In genomic region chr4:47597696-47598095, GRCh38 we compare ENCODE assay signal across 29 cellular contexts.
"Had no signal": no experiment of that assay in that cellular context is flagged by ENCODE, and none has a peak within 500 bp of the region (broad histone marks: within the 10 kb centered on the region; RNA-seq: fewer than 3 reads in every experiment).

No MANE protein-coding gene starts in this region.

- H3K4me1 Mint-ChIP-seq: naive thymus-derived CD4-positive, alpha-beta T cell had no signal

- H2AFZ ChIP-seq: hepatocyte had no signal

- H3K36me3 ChIP-seq: pancreas, prostate gland, uterus had no signal

- H3K36me3 Mint-ChIP-seq: natural killer cell treated with Interleukin-12 subunit alpha and Interleukin-12 subunit beta and Interleukin-15 and Interleukin-18, amount 100 ng/mL, for 72 hours had no signal

- H3K27me3 Mint-ChIP-seq: natural killer cell treated with Interleukin-12 subunit alpha and Interleukin-12 subunit beta and Interleukin-15 and Interleukin-18, amount 100 ng/mL, for 72 hours; stimulated activated naive CD8-positive, alpha-beta T cell treated with anti-CD3 and anti-CD28 coated beads, Interleukin-15, Interleukin-2, amounts not matched to agents 100 ng/mL and 50 ng/mL, for 24 hours; type B pancreatic cell had no signal

- H3K79me2 ChIP-seq: hepatocyte had no signal

- H3K27ac ChIP-seq: hepatocyte, left lung, lower lobe of right lung, pancreas, prostate gland, skin epidermis, suprapubic skin, tibial nerve, uterus had no signal

- H3K4me3 Mint-ChIP-seq: naive thymus-derived CD4-positive, alpha-beta T cell; natural killer cell treated with Interleukin-12 subunit alpha and Interleukin-12 subunit beta and Interleukin-15 and Interleukin-18, amount 100 ng/mL, for 72 hours; stimulated activated naive CD8-positive, alpha-beta T cell treated with anti-CD3 and anti-CD28 coated beads, Interleukin-15, Interleukin-2, amounts not matched to agents 100 ng/mL and 50 ng/mL, for 24 hours; type B pancreatic cell had no signal

- H3K27me3 ChIP-seq: hepatocyte, left lung, pancreas, suprapubic skin, tibial nerve, uterus had no signal

- ATAC-seq: left lung; lower lobe of right lung; mucosa of descending colon; naive thymus-derived CD4-positive, alpha-beta T cell; natural killer cell treated with Interleukin-12 subunit alpha and Interleukin-12 subunit beta and Interleukin-15 and Interleukin-18, amount 100 ng/mL, for 72 hours; pancreas; sciatic nerve had no signal

- H3K4me2 ChIP-seq: hepatocyte had no signal

- H3K4me3 ChIP-seq: hepatocyte, left lung, lower lobe of right lung, mucosa of descending colon, pancreas, prostate gland, skin epidermis, suprapubic skin, tibial nerve, uterus had no signal

- H3K9me3 ChIP-seq: left lung, lower lobe of right lung, mucosa of descending colon, pancreas, prostate gland, suprapubic skin, uterus had no signal

- DNase-seq: islet precursor cell; kidney glomerular epithelial cell; left cardiac atrium; left lung; lower lobe of right lung; mesendoderm; midbrain; mucosa of descending colon; naive thymus-derived CD4-positive, alpha-beta T cell; nucleus accumbens; pancreas; posterior cingulate gyrus; retina; right cardiac atrium; stimulated activated CD4-positive, alpha-beta T cell treated with anti-CD3 and anti-CD28 coated beads, Interleukin-12 subunit alpha, Interleukin-12 subunit beta, amount 100 ng/mL, for 4 hours; stimulated activated CD4-positive, alpha-beta T cell treated with anti-CD3 and anti-CD28 coated beads, Interleukin-15, amount 100 ng/mL, for 24 hours; stimulated activated CD4-positive, alpha-beta T cell treated with anti-CD3 and anti-CD28 coated beads, Interleukin-2, amount 100 ng/mL, for 24 hours; stimulated activated CD4-positive, alpha-beta T cell treated with anti-CD3 and anti-CD28 coated beads, Interleukin-4, amount 100 ng/mL, for 1 hour; stimulated activated naive CD4-positive, alpha-beta T cell; uterus had no signal

- H3K4me1 ChIP-seq: left lung, lower lobe of right lung, pancreas, prostate gland, suprapubic skin, tibial nerve, uterus had no signal

- H3K27ac Mint-ChIP-seq: naive thymus-derived CD4-positive, alpha-beta T cell; natural killer cell treated with Interleukin-12 subunit alpha and Interleukin-12 subunit beta and Interleukin-15 and Interleukin-18, amount 100 ng/mL, for 72 hours; stimulated activated naive CD8-positive, alpha-beta T cell treated with anti-CD3 and anti-CD28 coated beads, Interleukin-15, Interleukin-2, amounts not matched to agents 100 ng/mL and 50 ng/mL, for 24 hours; type B pancreatic cell had no signal

- FAIRE-seq: pancreas had no signal

- H3K9me3 Mint-ChIP-seq: naive thymus-derived CD4-positive, alpha-beta T cell; natural killer cell treated with Interleukin-12 subunit alpha and Interleukin-12 subunit beta and Interleukin-15 and Interleukin-18, amount 100 ng/mL, for 72 hours; stimulated activated naive CD8-positive, alpha-beta T cell treated with anti-CD3 and anti-CD28 coated beads, Interleukin-15, Interleukin-2, amounts not matched to agents 100 ng/mL and 50 ng/mL, for 24 hours; type B pancreatic cell had no signal
